Comparison of ENCODE assay signal across 8 cellular contexts in the genomic region with DNA sequence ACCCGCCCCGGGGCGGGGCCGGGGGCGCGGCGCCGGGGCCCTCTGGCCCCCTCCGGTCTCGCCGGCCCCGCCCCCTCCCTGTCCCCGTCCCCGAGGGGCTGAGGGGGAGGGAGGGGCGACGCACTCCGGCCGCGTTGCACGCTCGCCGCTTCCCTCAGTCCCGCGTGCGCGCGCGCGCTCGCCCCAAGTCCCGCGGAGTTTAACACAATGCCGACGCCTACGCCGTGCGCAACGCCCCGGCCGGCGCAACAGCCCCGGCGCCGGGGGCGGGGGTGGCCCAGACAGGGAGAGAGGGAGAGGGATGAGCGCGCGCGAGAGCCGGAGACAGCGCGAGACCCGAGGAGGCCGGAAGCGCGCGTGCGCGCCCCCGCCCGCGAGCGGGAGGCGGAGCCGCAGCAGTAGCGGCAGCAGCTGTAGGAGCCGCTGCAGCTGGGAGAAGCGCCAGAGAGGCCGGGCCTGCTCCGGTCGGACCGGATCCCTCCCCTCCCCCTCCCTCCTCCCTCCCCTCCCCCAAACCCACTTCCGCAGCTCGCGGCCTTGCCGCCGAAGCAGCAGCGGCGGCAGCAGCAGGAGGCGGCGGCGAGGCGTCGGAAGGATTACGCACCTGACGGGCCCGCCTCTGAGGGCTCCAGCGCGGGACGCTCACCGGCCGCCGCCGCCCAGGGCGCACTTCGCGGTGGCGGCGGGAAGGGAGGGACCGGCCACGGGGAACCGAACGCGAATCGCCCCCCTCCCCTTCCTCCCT. TPM values are rescaled to one million over a fixed set of nuclear protein-coding genes. Genes with fewer than 3 reads are reported as not detected.
DNase-seq lines count a peak whose midpoint lies in the region; ATAC-seq and TF ChIP-seq lines count a peak whose summit lies in the region.

No MANE protein-coding gene starts in this region.

- peaks cover 49% of the 10 kb centered on the region for H3K4me1 Mint-ChIP-seq in activated naive CD8-positive, alpha-beta T cell treated with anti-CD3 and anti-CD28 coated beads for 36 hours
- H3K4me1 Mint-ChIP-seq in osteocyte (ENCODE audit: unreplicated experiment): peaks cover 56% of the 10 kb centered on the region

- peak; percentile 96 for DNase-seq in GM10248 (ENCODE audit: extremely low spot score)
- DNase-seq in NCI-H1092 treated with DMSO at 0.1 percent for 48 hours (lab: John Stamatoyannopoulos, UW): peak; percentile 97
- DNase-seq in activated naive CD8-positive, alpha-beta T cell treated with anti-CD3 and anti-CD28 coated beads for 36 hours: peak; percentile 100
- DNase-seq in head of caudate nucleus: peak; percentile 89 to 99 (median 97)
- DNase-seq in osteocyte (ENCODE audit: extremely low spot score, unreplicated experiment): peak; percentile 100

- H3K27me3 Mint-ChIP-seq in activated naive CD8-positive, alpha-beta T cell treated with anti-CD3 and anti-CD28 coated beads for 36 hours: peaks cover 3% of the 10 kb centered on the region
- H3K27me3 Mint-ChIP-seq in osteocyte (ENCODE audit: unreplicated experiment): no peaks in the 10 kb centered on the region

- CTCF ChIA-PET in GM10248 (lab: Yijun Ruan, JAX): interaction anchor here (1.0 to 1.4 kb wide), 3 partner anchors 10 to 56 kb away, joined by 3 read pairs; no protein-coding TSS in a partner anchor

- peaks cover 21% of the 10 kb centered on the region for H3K4me1 ChIP-seq in thymus (ENCODE audit: control insufficient read depth, insufficient read depth, low read length)

- ATAC-seq in HG02623 (IDR thresholded peaks at IDR 0.05; ENCODE audit: unreplicated experiment) (peak; percentile 71), SK-N-SH treated with all-trans-retinoic acid at 6 μM for 48 hours (peak; percentile 91)

- WGBS in thymus: under 1% methylated on average over 105 of the region's 105 CpGs

- peak overlapping the region; percentile 45 for H3K27ac Mint-ChIP-seq in activated naive CD8-positive, alpha-beta T cell treated with anti-CD3 and anti-CD28 coated beads for 36 hours
- H3K27ac Mint-ChIP-seq in osteocyte (ENCODE audit: unreplicated experiment): peak overlapping the region; percentile 10

- no peaks in the 10 kb centered on the region for H3K27me3 ChIP-seq in thymus (ENCODE audit: control insufficient read depth, insufficient read depth)

- peak; percentile 6 for TF ChIP-seq CTCF in GM10248 (IDR thresholded peaks at IDR 0.05; ENCODE audit: control extremely low read depth, extremely low read depth, low read depth, missing control alignments)
- TF ChIP-seq CTCF in osteocyte (IDR thresholded peaks at IDR 0.05): no peak

- H3K36me3 ChIP-seq in thymus (ENCODE audit: control insufficient read depth, insufficient read depth): no peaks in the 10 kb centered on the region

- peak overlapping the region; percentile 99 for H3K27ac ChIP-seq in thymus (ENCODE audit: low read depth)

- intact Hi-C loops in head of caudate nucleus (cut with DNase I): loop anchor here (5.0 kb wide), 1 partner anchor 62 kb away; the partner anchor contains the start of gene RMND1

- no peaks in the 10 kb centered on the region for H3K9me3 ChIP-seq in thymus (ENCODE audit: control insufficient read depth)

- POLR2A ChIA-PET in GM10248 (lab: Yijun Ruan, JAX): interaction anchor here (0.9 to 1.1 kb wide), 2 partner anchors 10 to 11 kb away, joined by 3 read pairs; no protein-coding TSS in a partner anchor

- peak overlapping the region; percentile 55 for H3K4me3 Mint-ChIP-seq in activated naive CD8-positive, alpha-beta T cell treated with anti-CD3 and anti-CD28 coated beads for 36 hours
- peak overlapping the region; percentile 65 for H3K4me3 Mint-ChIP-seq in osteocyte (ENCODE audit: unreplicated experiment)

- H3K36me3 Mint-ChIP-seq in activated naive CD8-positive, alpha-beta T cell treated with anti-CD3 and anti-CD28 coated beads for 36 hours: peaks cover 31% of the 10 kb centered on the region
- H3K36me3 Mint-ChIP-seq in osteocyte (ENCODE audit: unreplicated experiment): peaks cover 8% of the 10 kb centered on the region

- no peaks in the 10 kb centered on the region for H3K9me3 Mint-ChIP-seq in activated naive CD8-positive, alpha-beta T cell treated with anti-CD3 and anti-CD28 coated beads for 36 hours
- H3K9me3 Mint-ChIP-seq in osteocyte (ENCODE audit: unreplicated experiment): no peaks in the 10 kb centered on the region

- peak overlapping the region; percentile 99 for H3K4me3 ChIP-seq in thymus (ENCODE audit: low read length)

TF ChIP-seq in SK-N-SH treated with all-trans-retinoic acid at 6 μM for 48 hours, 23 proteins besides CTCF, POLR2A, EP300 and RAD21:
- no peak for TF ChIP-seq ZFP30 (CRISPR knock-in tag; IDR thresholded peaks at IDR 0.05)
- TF ChIP-seq CSDC2 (CRISPR knock-in tag; IDR thresholded peaks at IDR 0.05): no peak
- no peak for TF ChIP-seq ZNF565 (CRISPR knock-in tag; conservative IDR thresholded peaks at IDR 0.05; ENCODE audit: low read depth)
- TF ChIP-seq, protein P1, sequence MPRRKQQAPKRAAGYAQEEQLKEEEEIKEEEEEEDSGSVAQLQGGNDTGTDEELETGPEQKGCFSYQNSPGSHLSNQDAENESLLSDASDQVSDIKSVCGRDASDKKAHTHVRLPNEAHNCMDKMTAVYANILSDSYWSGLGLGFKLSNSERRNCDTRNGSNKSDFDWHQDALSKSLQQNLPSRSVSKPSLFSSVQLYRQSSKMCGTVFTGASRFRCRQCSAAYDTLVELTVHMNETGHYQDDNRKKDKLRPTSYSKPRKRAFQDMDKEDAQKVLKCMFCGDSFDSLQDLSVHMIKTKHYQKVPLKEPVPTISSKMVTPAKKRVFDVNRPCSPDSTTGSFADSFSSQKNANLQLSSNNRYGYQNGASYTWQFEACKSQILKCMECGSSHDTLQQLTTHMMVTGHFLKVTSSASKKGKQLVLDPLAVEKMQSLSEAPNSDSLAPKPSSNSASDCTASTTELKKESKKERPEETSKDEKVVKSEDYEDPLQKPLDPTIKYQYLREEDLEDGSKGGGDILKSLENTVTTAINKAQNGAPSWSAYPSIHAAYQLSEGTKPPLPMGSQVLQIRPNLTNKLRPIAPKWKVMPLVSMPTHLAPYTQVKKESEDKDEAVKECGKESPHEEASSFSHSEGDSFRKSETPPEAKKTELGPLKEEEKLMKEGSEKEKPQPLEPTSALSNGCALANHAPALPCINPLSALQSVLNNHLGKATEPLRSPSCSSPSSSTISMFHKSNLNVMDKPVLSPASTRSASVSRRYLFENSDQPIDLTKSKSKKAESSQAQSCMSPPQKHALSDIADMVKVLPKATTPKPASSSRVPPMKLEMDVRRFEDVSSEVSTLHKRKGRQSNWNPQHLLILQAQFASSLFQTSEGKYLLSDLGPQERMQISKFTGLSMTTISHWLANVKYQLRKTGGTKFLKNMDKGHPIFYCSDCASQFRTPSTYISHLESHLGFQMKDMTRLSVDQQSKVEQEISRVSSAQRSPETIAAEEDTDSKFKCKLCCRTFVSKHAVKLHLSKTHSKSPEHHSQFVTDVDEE (CRISPR knock-in tag; IDR thresholded peaks at IDR 0.05): no peak
- TF ChIP-seq ISL1 (CRISPR knock-in tag; IDR thresholded peaks at IDR 0.05): no peak
- TF ChIP-seq ZNF8 (CRISPR knock-in tag; IDR thresholded peaks at IDR 0.05): no peak
- TF ChIP-seq BACH2 (CRISPR knock-in tag; IDR thresholded peaks at IDR 0.05; ENCODE audit: borderline replicate concordance): no peak
- no peak for TF ChIP-seq POU6F1 (CRISPR knock-in tag; IDR thresholded peaks at IDR 0.05; ENCODE audit: borderline replicate concordance, low read depth)
- TF ChIP-seq ZFP3 (CRISPR knock-in tag; IDR thresholded peaks at IDR 0.05): no peak

RNA-seq across cellular contexts. Expression of gene ZBTB2, which starts 0.9 kb away (rescaled TPM):
- 10 to 100 TPM; 26.8 to 28.2 TPM for total RNA-seq in activated naive CD8-positive, alpha-beta T cell treated with anti-CD3 and anti-CD28 coated beads for 36 hours
- 12.3 and 12.6 TPM in 2 replicates for total RNA-seq in osteocyte
- 22.8 TPM for polyA plus RNA-seq in thymus

Comparison
In these comparisons a context has a peak if more than half of its experiments do, and no peak if none do; other contexts are left out.
1. Peak in every context shown above with its lines: DNase-seq, ATAC-seq, H3K4me3 ChIP-seq and H3K27ac ChIP-seq.